Comparison of ENCODE assay signal across 8 cellular contexts in the genomic region with DNA sequence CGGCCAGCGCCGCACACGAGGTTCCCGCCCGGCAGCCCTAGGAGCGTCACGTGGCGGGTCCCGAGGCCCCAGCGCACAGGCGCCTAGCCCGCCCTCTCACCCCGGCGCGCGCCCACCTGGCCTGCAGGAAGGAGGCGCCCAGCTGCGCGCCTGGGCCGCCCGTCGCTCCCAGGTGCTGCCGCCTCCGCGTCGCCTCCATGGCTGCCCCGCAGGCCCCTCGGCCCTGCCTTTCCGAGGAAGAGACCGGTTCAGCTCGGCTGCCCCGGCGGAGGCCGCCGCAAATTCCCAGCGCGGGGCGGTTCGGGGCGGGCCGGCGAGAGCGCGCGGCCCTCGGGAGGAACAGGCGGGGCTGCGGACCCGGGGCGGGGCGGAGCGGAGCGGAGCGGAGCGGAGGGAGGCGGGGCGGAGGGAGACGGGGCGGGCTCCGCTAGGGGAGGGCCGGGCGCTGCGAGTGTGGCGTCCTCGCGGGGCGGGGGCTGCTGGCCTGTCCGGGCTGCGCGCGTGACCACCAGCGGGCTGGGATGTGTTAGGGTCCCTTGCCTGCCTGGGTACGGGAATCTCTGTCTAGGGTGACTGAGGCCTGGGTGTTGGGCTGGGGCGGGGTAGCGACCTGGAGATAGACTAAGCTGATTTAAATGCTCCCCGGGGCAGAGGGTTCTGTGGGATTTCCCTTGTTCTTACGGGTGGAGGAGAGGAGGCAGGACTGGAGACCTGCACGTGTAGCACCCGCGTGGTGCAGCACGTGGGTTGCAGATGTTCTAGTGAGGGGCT. TPM values are rescaled to one million over a fixed set of nuclear protein-coding genes. Genes with fewer than 3 reads are reported as not detected.
DNase-seq lines count a peak whose midpoint lies in the region; ATAC-seq and TF ChIP-seq lines count a peak whose summit lies in the region.

A gene (minus strand): TSS at position 343 of the 771 bp plus-strand sequence. CDS start 144 bp downstream, at position 199.

- BruUV-seq in A673 (replicated peaks; lab: Mats Ljungman, UMichigan): no TSS peak

- POLR2A ChIA-PET in A673 (lab: Charles Lee; ENCODE audit: low non-redundant PET): no interaction called here

- no peaks in the 10 kb centered on the region for H3K36me3 ChIP-seq in A673 (ENCODE audit: insufficient read depth, low read length, poor library complexity, severe bottlenecking)

- no peaks in the 10 kb centered on the region for H3K27me3 ChIP-seq in A673 (replicated peaks; ENCODE audit: insufficient read depth, low read depth, low read length, poor library complexity)

- peak within 1 kb of the TSS; percentile 75 for H3K4me3 ChIP-seq in A673 (ENCODE audit: low read depth, low read length, poor library complexity, severe bottlenecking)

- ATAC-seq in GM18868 (IDR thresholded peaks at IDR 0.05; ENCODE audit: unreplicated experiment) (peak; percentile 63), HG03097 (IDR thresholded peaks at IDR 0.05; ENCODE audit: low FRiP score, unreplicated experiment) (peak; percentile 50)

- CTCF ChIA-PET in A673 (lab: Charles Lee): interaction anchor here (0.5 to 0.6 kb wide), 2 partner anchors 324 to 506 kb away, joined by 3 to 4 read pairs; no protein-coding TSS in a partner anchor

- DNase-seq in A673 (ENCODE audit: low spot score) (peak; percentile 87), NCI-H226 (peak; percentile 75), caudate nucleus (lab: John Stamatoyannopoulos, UW) (peak; percentile 20 to 93 (median 80)), islet precursor cell (peak; percentile 92)
- peak; percentile 68 to 75 (median 72) for DNase-seq in activated CD4-positive, CD25-positive, alpha-beta regulatory T cell (lab: John Stamatoyannopoulos, UW)
- DNase-seq in stimulated activated CD4-positive, alpha-beta T cell treated with anti-CD3 and anti-CD28 coated beads, Interleukin-12 subunit alpha, Interleukin-12 subunit beta, amount 100 ng/mL, for 4 hours: peak; percentile 83

- intact Hi-C loops in A673 (cut with micrococcal nuclease; ENCODE audit: unreplicated experiment): no loop called here

- H3K4me1 ChIP-seq in A673 (ENCODE audit: insufficient read depth, low read length, poor library complexity, severe bottlenecking): peaks cover 14% of the 10 kb centered on the region

- no peak; the same call in 1 of the 2 replicates for TF ChIP-seq CTCF in A673 (conservative IDR thresholded peaks at IDR 0.05; ENCODE audit: low read depth, low read length)

- no peaks in the 10 kb centered on the region for H3K9me3 ChIP-seq in A673 (ENCODE audit: low read depth, low read length, poor library complexity, severe bottlenecking)

- peak within 1 kb of the TSS; percentile 93 for H3K27ac ChIP-seq in A673 (ENCODE audit: low read depth, low read length, poor library complexity, severe bottlenecking)
- peak within 1 kb of the TSS; percentile 88 for H3K27ac ChIP-seq in caudate nucleus (ENCODE audit: low read depth, low read length)

RNA-seq across cellular contexts. Expression of the gene that starts here (rescaled TPM):
- total RNA-seq in A673 (2021): 75.4 and 84.7 TPM in 2 replicates

Comparison
In these comparisons a context has a peak if more than half of its experiments do, and no peak if none do; other contexts are left out.
1. Peak in every context shown above with its lines: DNase-seq, ATAC-seq, H3K4me3 ChIP-seq and H3K27ac ChIP-seq.